8 cellular contexts compared by ENCODE assay signal in genomic region chr14:70359076-70359424, GRCh38. TPM values are rescaled to one million over a fixed set of nuclear protein-coding genes. Genes with fewer than 3 reads are reported as not detected.
DNase-seq lines count a peak whose midpoint lies in the region; ATAC-seq and TF ChIP-seq lines count a peak whose summit lies in the region.

No MANE protein-coding gene starts in this region.

- in situ Hi-C loops in brain microvascular endothelial cell (cut with HindIII; ENCODE audit: low pct_ligation_motif_present, low sequenced_read_pairs), result no loop called here

- H3K36me3 ChIP-seq in brain microvascular endothelial cell (replicated peaks) (no peaks in the 10 kb centered on the region), mesodermal cell (ENCODE audit: control insufficient read depth, insufficient read depth, low read length) (no peaks in the 10 kb centered on the region)

- no peaks in the 10 kb centered on the region for H3K9me3 ChIP-seq in mesodermal cell (ENCODE audit: control insufficient read depth, low read length)

- ATAC-seq in HG03097 (IDR thresholded peaks at IDR 0.05; ENCODE audit: low FRiP score, unreplicated experiment), result no peak

- no peaks in the 10 kb centered on the region for H3K4me1 ChIP-seq in mesodermal cell (ENCODE audit: control insufficient read depth, insufficient read depth, low read length, poor library complexity, severe bottlenecking)

- H3K4me3 ChIP-seq in brain microvascular endothelial cell (ENCODE audit: low read depth, low read length) (peak overlapping the region; percentile 97), mesodermal cell (ENCODE audit: extremely low read depth, insufficient read depth, low read length, poor library complexity, severe bottlenecking) (peak overlapping the region; percentile 68)

- H3K27ac ChIP-seq in brain microvascular endothelial cell (peak overlapping the region; percentile 72), mesodermal cell (ENCODE audit: low read depth, low read length, severe bottlenecking) (peak overlapping the region; percentile 74)

- DNase-seq in NCI-H748 (lab: John Stamatoyannopoulos, UW; ENCODE audit: unreplicated experiment) (peak; percentile 58), NCI-H748 treated with DMSO at 0.1 percent for 48 hours (lab: John Stamatoyannopoulos, UW) (no peak), HT-29 (ENCODE audit: low spot score) (peak; percentile 35), brain microvascular endothelial cell (peak; percentile 10), LoVo (ENCODE audit: low spot score) (no peak), COLO829 (ENCODE audit: low spot score) (no peak)

- H3K27me3 ChIP-seq in brain microvascular endothelial cell (replicated peaks), result no peaks in the 10 kb centered on the region

- WGBS in mesodermal cell (ENCODE audit: insufficient coverage in 2 of 2), 2 experiments, result 0 to 8% methylated on average over 2 to 4 of the region's 14 CpGs

- TF ChIP-seq CTCF in brain microvascular endothelial cell (IDR thresholded peaks at IDR 0.05; ENCODE audit: low read depth, low read length, missing control alignments), result no peak

RNA-seq across cellular contexts. Expression of gene COX16, which starts 0.4 kb away (rescaled TPM):
- 12.3 and 16.0 TPM in 2 replicates for total RNA-seq in HT-29 (2014; rRNA removed; shearing (Covaris generic))
- polyA plus RNA-seq in mesodermal cell (2013, experiment 1 of 2), result 48.8 TPM
- 49.5 TPM for polyA plus RNA-seq in mesodermal cell (2013, experiment 2 of 2)

RNA-seq across cellular contexts. Expression of gene SYNJ2BP, which starts 57.8 kb away (rescaled TPM):
- total RNA-seq in HT-29 (2014; rRNA removed; shearing (Covaris generic)), result 4.7 and 4.9 TPM in 2 replicates
- 14.6 TPM for polyA plus RNA-seq in mesodermal cell (2013, experiment 1 of 2)
- polyA plus RNA-seq in mesodermal cell (2013, experiment 2 of 2), result 17.4 TPM

Comparison
In these comparisons a context has a peak if more than half of its experiments do, and no peak if none do; other contexts are left out.
1. DNase-seq: peak in NCI-H748 (single experiment), HT-29 (single experiment) and brain microvascular endothelial cell (single experiment); none in NCI-H748 treated with DMSO at 0.1 percent for 48 hours (single experiment), LoVo (single experiment) and COLO829 (single experiment).